ENCODE assay signal across 1 cellular context in genomic region chr11:69656536-69657455, GRCh38.
TF ChIP-seq lines count a peak whose summit lies in the region.

No MANE protein-coding gene starts in this region.

TF ChIP-seq in HepG2, 621 proteins besides CTCF, POLR2A, EP300 and RAD21:
- 0 out of 2 replicates have a peak, but pooled peaks have one; percentile 15 for TF ChIP-seq BRD4 (CRISPR knock-in tag; IDR thresholded peaks at IDR 0.05)
- TF ChIP-seq EZH2 (conservative IDR thresholded peaks at IDR 0.05; ENCODE audit: low read depth, low read length) = no peak
